In genomic region chrX:151713859-151714258, GRCh38 we compare ENCODE assay signal across 9 cellular contexts. TPM values are rescaled to one million over a fixed set of nuclear protein-coding genes. Genes with fewer than 3 reads are reported as not detected.
A peak's percentile ranks its signal among the peaks of the same experiment; 100 is the strongest.
DNase-seq lines count a peak whose midpoint lies in the region; ATAC-seq lines count a peak whose summit lies in the region.
"Had no signal": no experiment of that assay in that cellular context is flagged by ENCODE, and none has a peak within 500 bp of the region (broad histone marks: within the 10 kb centered on the region; RNA-seq: fewer than 3 reads in every experiment).

No MANE protein-coding gene starts in this region.

- H3K9me3 Mint-ChIP-seq in activated CD4-positive, alpha-beta T cell treated with anti-CD3 and anti-CD28 coated beads, Interleukin-2, amount 10 ng/mL, durations not matched to agents 7 days and 5 days = no peaks in the 10 kb centered on the region
- no peaks in the 10 kb centered on the region for H3K9me3 Mint-ChIP-seq in activated naive CD8-positive, alpha-beta T cell treated with anti-CD3 and anti-CD28 coated beads, Interleukin-2, amount 50 U/mL, for 24 hours
- H3K9me3 Mint-ChIP-seq in CD4-positive, alpha-beta memory T cell = no peaks in the 10 kb centered on the region

- H3K9me3 ChIP-seq in CD4-positive, alpha-beta memory T cell (ENCODE audit: control insufficient read depth in 1 of 2, low read length in 2 of 2) = no peaks in the 10 kb centered on the region

- H3K36me3 ChIP-seq in CD4-positive, alpha-beta memory T cell (ENCODE audit: insufficient read depth, low read length) = no peaks in the 10 kb centered on the region

- no peaks in the 10 kb centered on the region for H3K27me3 ChIP-seq in CD4-positive, alpha-beta memory T cell (ENCODE audit: insufficient read depth, low read length)

- H3K27ac ChIP-seq in CD4-positive, alpha-beta memory T cell (ENCODE audit: low read depth, low read length) = no peak overlapping the region

- intact Hi-C loops in CD4-positive, alpha-beta memory T cell (cut with micrococcal nuclease) = no loop called here

- H3K27ac Mint-ChIP-seq in activated CD4-positive, alpha-beta T cell treated with anti-CD3 and anti-CD28 coated beads, Interleukin-2, amount 10 ng/mL, durations not matched to agents 7 days and 5 days = no peak overlapping the region
- no peak overlapping the region for H3K27ac Mint-ChIP-seq in activated naive CD8-positive, alpha-beta T cell treated with anti-CD3 and anti-CD28 coated beads, Interleukin-2, amount 50 U/mL, for 24 hours
- H3K27ac Mint-ChIP-seq in CD4-positive, alpha-beta memory T cell = no peak overlapping the region

- H3K4me1 ChIP-seq in CD4-positive, alpha-beta memory T cell (ENCODE audit: insufficient read depth, low read length) = no peaks in the 10 kb centered on the region

- peak; percentile 66 for ATAC-seq in HG03342 (IDR thresholded peaks at IDR 0.05; ENCODE audit: unreplicated experiment)
- no peak for ATAC-seq in activated naive CD8-positive, alpha-beta T cell treated with anti-CD3 and anti-CD28 coated beads, Interleukin-2, amount 50 U/mL, for 24 hours

- peak; percentile 0 for DNase-seq in activated CD4-positive, alpha-beta T cell treated with anti-CD3 and anti-CD28 coated beads, Interleukin-2, amount 50 U/mL, for 1 hour
- no peak for DNase-seq in activated CD4-positive, alpha-beta T cell treated with anti-CD3 and anti-CD28 coated beads, Interleukin-2, amount 10 ng/mL, durations not matched to agents 7 days and 5 days
- DNase-seq in activated naive CD8-positive, alpha-beta T cell treated with anti-CD3 and anti-CD28 coated beads, Interleukin-2, amount 50 U/mL, for 24 hours = peak; percentile 7
- DNase-seq in mesenteric fat pad (ENCODE audit: low spot score) = peak; percentile 57
- no peak for DNase-seq in CD4-positive, alpha-beta memory T cell
- no peak for DNase-seq in SIG-M5 (lab: John Stamatoyannopoulos, UW)
- DNase-seq in SKM-1 treated with dmso at 0.1 percent for 144 hours (lab: John Stamatoyannopoulos, UW; ENCODE audit: unreplicated experiment) = no peak

- no peak overlapping the region for H3K4me3 ChIP-seq in CD4-positive, alpha-beta memory T cell (ENCODE audit: low read length in 2 of 2)

- no peaks in the 10 kb centered on the region for H3K4me1 Mint-ChIP-seq in activated CD4-positive, alpha-beta T cell treated with anti-CD3 and anti-CD28 coated beads, Interleukin-2, amount 10 ng/mL, durations not matched to agents 7 days and 5 days
- H3K4me1 Mint-ChIP-seq in activated naive CD8-positive, alpha-beta T cell treated with anti-CD3 and anti-CD28 coated beads, Interleukin-2, amount 50 U/mL, for 24 hours = no peaks in the 10 kb centered on the region
- no peaks in the 10 kb centered on the region for H3K4me1 Mint-ChIP-seq in CD4-positive, alpha-beta memory T cell

- H3K4me3 Mint-ChIP-seq in activated CD4-positive, alpha-beta T cell treated with anti-CD3 and anti-CD28 coated beads, Interleukin-2, amount 10 ng/mL, durations not matched to agents 7 days and 5 days = no peak overlapping the region
- H3K4me3 Mint-ChIP-seq in activated naive CD8-positive, alpha-beta T cell treated with anti-CD3 and anti-CD28 coated beads, Interleukin-2, amount 50 U/mL, for 24 hours = no peak overlapping the region
- no peak overlapping the region for H3K4me3 Mint-ChIP-seq in CD4-positive, alpha-beta memory T cell

- no peaks in the 10 kb centered on the region for H3K36me3 Mint-ChIP-seq in activated CD4-positive, alpha-beta T cell treated with anti-CD3 and anti-CD28 coated beads, Interleukin-2, amount 10 ng/mL, durations not matched to agents 7 days and 5 days (ENCODE audit: low read depth)
- H3K36me3 Mint-ChIP-seq in activated naive CD8-positive, alpha-beta T cell treated with anti-CD3 and anti-CD28 coated beads, Interleukin-2, amount 50 U/mL, for 24 hours (ENCODE audit: low read depth) = no peaks in the 10 kb centered on the region
- H3K36me3 Mint-ChIP-seq in CD4-positive, alpha-beta memory T cell = no peaks in the 10 kb centered on the region

- POLR2A ChIA-PET in activated CD4-positive, alpha-beta T cell treated with anti-CD3 and anti-CD28 coated beads, Interleukin-2, amount 10 ng/mL, durations not matched to agents 7 days and 5 days (lab: Charles Lee) = no interaction called here
- POLR2A ChIA-PET in CD4-positive, alpha-beta memory T cell (lab: Charles Lee; ENCODE audit: partially characterized antibody) = no interaction called here

- CTCF ChIA-PET in activated CD4-positive, alpha-beta T cell treated with anti-CD3 and anti-CD28 coated beads, Interleukin-2, amount 10 ng/mL, durations not matched to agents 7 days and 5 days (lab: Charles Lee) = interaction anchor here (1.1 kb wide), 1 partner anchor 38 kb away, joined by 3 read pairs; no protein-coding TSS in a partner anchor
- CTCF ChIA-PET in CD4-positive, alpha-beta memory T cell (lab: Charles Lee; ENCODE audit: partially characterized antibody) = no interaction called here

- no peaks in the 10 kb centered on the region for H3K27me3 Mint-ChIP-seq in activated CD4-positive, alpha-beta T cell treated with anti-CD3 and anti-CD28 coated beads, Interleukin-2, amount 10 ng/mL, durations not matched to agents 7 days and 5 days
- H3K27me3 Mint-ChIP-seq in activated naive CD8-positive, alpha-beta T cell treated with anti-CD3 and anti-CD28 coated beads, Interleukin-2, amount 50 U/mL, for 24 hours = no peaks in the 10 kb centered on the region
- H3K27me3 Mint-ChIP-seq in CD4-positive, alpha-beta memory T cell = peaks cover 0 to 4% of the 10 kb centered on the region in 2 donors

RNA-seq across cellular contexts. Expression of gene FATE1, which starts 2.0 kb away (rescaled TPM):
- not detected for total RNA-seq in activated CD4-positive, alpha-beta T cell treated with anti-CD3 and anti-CD28 coated beads, Interleukin-2, amount 10 ng/mL, durations not matched to agents 7 days and 5 days
- total RNA-seq in mesenteric fat pad = not detected
- total RNA-seq in CD4-positive, alpha-beta memory T cell = not detected
- polyA plus RNA-seq in CD4-positive, alpha-beta memory T cell = not detected

RNA-seq across cellular contexts. Expression of gene PRRG3, which starts 18.6 kb away (rescaled TPM):
- total RNA-seq in activated CD4-positive, alpha-beta T cell treated with anti-CD3 and anti-CD28 coated beads, Interleukin-2, amount 10 ng/mL, durations not matched to agents 7 days and 5 days = not detected
- 0.32 TPM for total RNA-seq in mesenteric fat pad
- not detected for total RNA-seq in CD4-positive, alpha-beta memory T cell
- polyA plus RNA-seq in CD4-positive, alpha-beta memory T cell = not detected

RNA-seq across cellular contexts. Expression of gene CNGA2, which starts 20.7 kb away (rescaled TPM):
- not detected for total RNA-seq in activated CD4-positive, alpha-beta T cell treated with anti-CD3 and anti-CD28 coated beads, Interleukin-2, amount 10 ng/mL, durations not matched to agents 7 days and 5 days
- not detected for total RNA-seq in mesenteric fat pad
- not detected for total RNA-seq in CD4-positive, alpha-beta memory T cell
- polyA plus RNA-seq in CD4-positive, alpha-beta memory T cell = not detected
- total RNA-seq: right cardiac atrium had no signal
- polyA plus RNA-seq: right cardiac atrium had no signal

Comparison
In these comparisons a context has a peak if more than half of its experiments do, and no peak if none do; other contexts are left out.
1. DNase-seq: peak in activated CD4-positive, alpha-beta T cell treated with anti-CD3 and anti-CD28 coated beads, Interleukin-2, amount 50 U/mL, for 1 hour (single experiment), activated naive CD8-positive, alpha-beta T cell treated with anti-CD3 and anti-CD28 coated beads, Interleukin-2, amount 50 U/mL, for 24 hours (single experiment) and mesenteric fat pad (single experiment); none in activated CD4-positive, alpha-beta T cell treated with anti-CD3 and anti-CD28 coated beads, Interleukin-2, amount 10 ng/mL, durations not matched to agents 7 days and 5 days (single experiment), CD4-positive, alpha-beta memory T cell (0 of 5), SIG-M5 (single experiment) and SKM-1 treated with dmso at 0.1 percent for 144 hours (single experiment).